Comparison of ENCODE assay signal across 8 cellular contexts in the genomic region with DNA sequence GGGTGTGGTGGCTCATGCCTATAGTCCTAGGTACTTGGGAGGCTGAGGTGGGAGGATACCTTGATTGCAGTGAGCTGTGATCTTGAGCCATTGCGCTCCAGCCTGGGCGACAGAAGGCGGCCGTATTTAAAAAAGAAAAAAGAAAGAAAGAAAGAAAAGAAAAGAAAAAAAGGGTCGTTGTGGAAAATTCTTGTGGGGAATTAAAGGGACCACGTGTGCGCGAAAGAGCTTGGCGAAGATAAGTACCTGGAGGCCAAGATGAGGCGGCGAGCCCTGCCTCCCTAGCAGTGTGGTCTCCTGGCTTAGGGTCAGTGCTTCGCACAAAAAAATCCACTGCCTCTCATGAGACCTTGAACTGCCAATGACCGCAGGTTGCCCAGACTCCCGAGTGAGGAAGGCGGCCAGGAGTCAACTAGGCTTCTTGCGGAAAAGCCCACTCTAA. TPM values are rescaled to one million over a fixed set of nuclear protein-coding genes. Genes with fewer than 3 reads are reported as not detected.
DNase-seq lines count a peak whose midpoint lies in the region; ATAC-seq and TF ChIP-seq lines count a peak whose summit lies in the region.

No MANE protein-coding gene starts in this region.

- peak overlapping the region; percentile 44; the same call in 1 of the 2 replicates for H2AFZ ChIP-seq in OCI-LY3 (ENCODE audit: low read depth, low read length)
- peak overlapping the region; percentile 29 for H2AFZ ChIP-seq in neuron (ENCODE audit: low read depth, low read length)

- peak overlapping the region; percentile 88 for H3K9ac ChIP-seq in OCI-LY3 (ENCODE audit: low read length)

- H3K27me3 ChIP-seq in OCI-LY3 (ENCODE audit: low read depth, low read length) (no peaks in the 10 kb centered on the region), esophagus (ENCODE audit: control insufficient read depth in 1 of 2, insufficient read depth in 2 of 2, low read length in 2 of 2) (no peaks in the 10 kb centered on the region), neuron (ENCODE audit: insufficient read depth, low read length) (no peaks in the 10 kb centered on the region)

- H3K4me1 ChIP-seq in OCI-LY3 (ENCODE audit: low read length) (peaks cover 23% of the 10 kb centered on the region), esophagus (ENCODE audit: control insufficient read depth in 2 of 2, insufficient read depth in 2 of 2, low read length in 1 of 2) (peaks cover 0 to 2% of the 10 kb centered on the region in 2 donors), neuron (ENCODE audit: insufficient read depth, low read length) (peaks cover 7% of the 10 kb centered on the region)

- peaks cover 21% of the 10 kb centered on the region for H3K36me3 ChIP-seq in OCI-LY3 (replicated peaks; ENCODE audit: low read depth, low read length)
- no peaks in the 10 kb centered on the region for H3K36me3 ChIP-seq in esophagus (ENCODE audit: control insufficient read depth in 2 of 2, insufficient read depth in 2 of 2, low read length in 1 of 2)
- no peaks in the 10 kb centered on the region for H3K36me3 ChIP-seq in neuron (ENCODE audit: insufficient read depth, low read length)

- 6 to 9% methylated on average over 16 of the region's 16 CpGs for WGBS in esophagus, 2 donors

- H3K9me3 ChIP-seq in OCI-LY3 (ENCODE audit: insufficient read depth, low read length): no peaks in the 10 kb centered on the region
- no peaks in the 10 kb centered on the region for H3K9me3 ChIP-seq in esophagus (ENCODE audit: control insufficient read depth in 2 of 2, insufficient read depth in 1 of 2, low read depth in 1 of 2, low read length in 1 of 2)
- no peaks in the 10 kb centered on the region for H3K9me3 ChIP-seq in neuron (ENCODE audit: low read length)

- ATAC-seq in GM18511 (IDR thresholded peaks at IDR 0.05; ENCODE audit: unreplicated experiment): peak; percentile 5

- peaks cover 63% of the 10 kb centered on the region for H3K79me2 ChIP-seq in OCI-LY3 (ENCODE audit: low read length)

- H3K4me3 ChIP-seq in OCI-LY3 (ENCODE audit: low read length) (peak overlapping the region; percentile 82), esophagus (ENCODE audit: low read depth in 1 of 2, low read length in 2 of 2) (peak overlapping the region; percentile 90 to 91), neuron (ENCODE audit: low read length) (peak overlapping the region; percentile 85)

- DNase-seq in kidney glomerular epithelial cell (lab: John Stamatoyannopoulos, UW) (no peak), DMS53 treated with DMSO at 0.1 percent for 48 hours (lab: John Stamatoyannopoulos, UW; ENCODE audit: unreplicated experiment) (no peak), amniotic stem cell (lab: John Stamatoyannopoulos, UW) (no peak)
- no peak for DNase-seq in activated CD8-positive, alpha-beta memory T cell treated with anti-CD3 and anti-CD28 coated beads for 24 hours

- H4K20me1 ChIP-seq in OCI-LY3 (ENCODE audit: insufficient read depth, low read length): 0 out of 2 replicates have a peak, but pooled peaks cover 2% of the 10 kb centered on the region

- H3K4me2 ChIP-seq in OCI-LY3 (ENCODE audit: low read length): peak overlapping the region; percentile 80

- H3K27ac ChIP-seq in OCI-LY3 (ENCODE audit: low read length) (peak overlapping the region; percentile 69), esophagus (ENCODE audit: low read depth in 2 of 2, low read length in 1 of 2) (peak overlapping the region; percentile 84 to 91)

- no peak for TF ChIP-seq CTCF in OCI-LY3 (IDR thresholded peaks at IDR 0.05; ENCODE audit: low read depth, low read length)

RNA-seq across cellular contexts. Expression of a gene that starts 0.7 kb away (rescaled TPM):
- polyA plus RNA-seq in esophagus: 10 to 100 TPM; 30.1 to 32.9 TPM

RNA-seq across cellular contexts. Expression of a gene that starts 9.0 kb away (rescaled TPM):
- 10 to 100 TPM; 11.8 to 15.8 TPM for polyA plus RNA-seq in esophagus
